In the genomic region with DNA sequence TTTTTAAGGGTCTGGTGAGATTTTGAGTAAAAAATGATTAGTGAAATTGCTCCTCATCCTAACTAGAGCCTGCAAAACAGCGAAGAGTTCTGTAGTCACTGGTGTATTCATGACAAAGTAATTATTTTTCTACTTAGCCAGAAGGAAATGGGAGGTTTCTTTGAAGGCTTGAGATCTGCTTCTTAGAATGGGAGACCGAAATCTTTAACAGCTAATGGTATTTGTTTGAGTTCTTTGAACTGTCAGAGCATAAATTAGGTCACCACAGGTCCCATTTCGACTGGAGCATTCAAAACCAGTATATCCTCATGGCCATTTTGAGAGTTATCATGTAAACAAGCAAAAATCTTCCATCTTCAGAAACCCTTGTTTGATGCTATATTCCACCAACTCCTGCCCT, we compare ENCODE assay signal across 34 cellular contexts.
"Had no signal": no experiment of that assay in that cellular context is flagged by ENCODE, and none has a peak within 500 bp of the region (broad histone marks: within the 10 kb centered on the region; RNA-seq: fewer than 3 reads in every experiment).

No MANE protein-coding gene starts in this region.

- H3K36me3 ChIP-seq: MG63 had no signal

- H3K4me3 ChIP-seq: MG63 had no signal

- H3K9me3 ChIP-seq: MG63 had no signal

- DNase-seq: Karpas-422, Kasumi-1, MG63, MM.1S, MV-4-11, NCI-H1048, NCI-H1092, NCI-H1092 treated with DMSO at 0.1 percent for 48 hours, NCI-H1105, NCI-H1105 treated with DMSO at 0.1 percent for 48 hours, NCI-H1417, NCI-H1417 treated with DMSO at 0.1 percent for 48 hours, NCI-H1436, NCI-H1436 treated with DMSO at 0.1 percent for 48 hours, NCI-H146, NCI-H1694, NCI-H1694 treated with DMSO at 0.1 percent for 48 hours, NCI-H187, NCI-H187 treated with DMSO at 0.1 percent for 48 hours, NCI-H1930, NCI-H2029, NCI-H2029 treated with DMSO at 0.1 percent for 48 hours, NCI-H2081, NCI-H2081 treated with DMSO at 0.1 percent for 48 hours, NCI-H2107, NCI-H2171, NCI-H2171 treated with DMSO at 0.1 percent for 48 hours, NCI-H2227 treated with DMSO at 0.1 percent for 48 hours, NCI-H226, NCI-H345, NCI-H446, NCI-H446 treated with DMSO at 0.1 percent for 48 hours, NCI-H510A, NCI-H510A treated with DMSO at 0.1 percent for 48 hours had no signal

- H3K27me3 ChIP-seq: MG63 had no signal
